19 cellular contexts compared by ENCODE assay signal in genomic region chr7:111568870-111569462, GRCh38. TPM values are rescaled to one million over a fixed set of nuclear protein-coding genes. Genes with fewer than 3 reads are reported as not detected.
DNase-seq lines count a peak whose midpoint lies in the region; ATAC-seq, FAIRE-seq and TF ChIP-seq lines count a peak whose summit lies in the region.
"Had no signal": no experiment of that assay in that cellular context is flagged by ENCODE, and none has a peak within 500 bp of the region (broad histone marks: within the 10 kb centered on the region; RNA-seq: fewer than 3 reads in every experiment).

No MANE protein-coding gene starts in this region.

- TF ChIP-seq CTCF in brain microvascular endothelial cell (IDR thresholded peaks at IDR 0.05; ENCODE audit: low read depth, low read length, missing control alignments) (no peak), chondrocyte (IDR thresholded peaks at IDR 0.05) (no peak), A673 (conservative IDR thresholded peaks at IDR 0.05; ENCODE audit: low read depth, low read length) (no peak)

- BruUV-seq in A673 (replicated peaks; lab: Mats Ljungman, UMichigan) = no TSS peak

- in situ Hi-C loops in brain microvascular endothelial cell (cut with HindIII; ENCODE audit: low pct_ligation_motif_present, low sequenced_read_pairs) = no loop called here

- no peak overlapping the region for H3K4me3 ChIP-seq in brain microvascular endothelial cell (ENCODE audit: low read depth, low read length)
- no peak overlapping the region for H3K4me3 ChIP-seq in A673 (ENCODE audit: low read depth, low read length, poor library complexity, severe bottlenecking)
- H3K4me3 ChIP-seq: esophagus muscularis mucosa, right atrium auricular region had no signal

- DNase-seq in GM18507 (ENCODE audit: extremely low spot score, insufficient read length, low read depth) = no peak
- peak; percentile 33 for DNase-seq in NAMALWA (ENCODE audit: low spot score)
- no peak for DNase-seq in brain microvascular endothelial cell
- no peak for DNase-seq in chondrocyte (ENCODE audit: low spot score)
- DNase-seq in midbrain (lab: John Stamatoyannopoulos, UW) = no peak
- DNase-seq in A673 (ENCODE audit: low spot score) = no peak
- DNase-seq: activated CD4-positive, alpha-beta T cell treated with anti-CD3 and anti-CD28 coated beads for 1 hour; activated CD8-positive, alpha-beta memory T cell treated with anti-CD3 and anti-CD28 coated beads, Interleukin-2, amount 50 U/mL, for 48 hours; activated naive CD4-positive, alpha-beta T cell; cortex of kidney; glutamatergic neuron; NCI-H1417 treated with DMSO at 0.1 percent for 48 hours; SIG-M5; T-helper 2 cell had no signal

- POLR2A ChIA-PET in A673 (lab: Charles Lee; ENCODE audit: low non-redundant PET) = no interaction called here

- no peaks in the 10 kb centered on the region for H3K4me1 ChIP-seq in A673 (ENCODE audit: insufficient read depth, low read length, poor library complexity, severe bottlenecking)
- H3K4me1 ChIP-seq: esophagus muscularis mucosa, right atrium auricular region had no signal

- H3K27me3 ChIP-seq in brain microvascular endothelial cell (replicated peaks) (no peaks in the 10 kb centered on the region), A673 (replicated peaks; ENCODE audit: insufficient read depth, low read depth, low read length, poor library complexity) (no peaks in the 10 kb centered on the region)
- H3K27me3 ChIP-seq: esophagus muscularis mucosa, right atrium auricular region had no signal

- peak; percentile 73 for ATAC-seq in GM21515 (IDR thresholded peaks at IDR 0.05; ENCODE audit: unreplicated experiment)
- ATAC-seq in HG03025 (IDR thresholded peaks at IDR 0.05; ENCODE audit: low FRiP score, unreplicated experiment) = peak; percentile 87

- peak; percentile 38 for FAIRE-seq in GM18507 (lab: Jason Lieb, UNC)

- CTCF ChIA-PET in A673 (lab: Charles Lee) = no interaction called here

- peaks cover 11% of the 10 kb centered on the region for H3K9me3 Mint-ChIP-seq in chondrocyte (ENCODE audit: low read depth)

- no peak overlapping the region for H3K27ac ChIP-seq in brain microvascular endothelial cell
- no peak overlapping the region for H3K27ac ChIP-seq in A673 (ENCODE audit: low read depth, low read length, poor library complexity, severe bottlenecking)
- H3K27ac ChIP-seq: esophagus muscularis mucosa, right atrium auricular region had no signal

- intact Hi-C loops in A673 (cut with micrococcal nuclease; ENCODE audit: unreplicated experiment) = no loop called here

- no peaks in the 10 kb centered on the region for H3K4me1 Mint-ChIP-seq in chondrocyte (ENCODE audit: low read depth)
- H3K4me1 Mint-ChIP-seq: neural crest cell had no signal

- H3K9me3 ChIP-seq in A673 (ENCODE audit: low read depth, low read length, poor library complexity, severe bottlenecking) = no peaks in the 10 kb centered on the region

- H3K4me3 Mint-ChIP-seq in chondrocyte (ENCODE audit: unreplicated experiment) = no peak overlapping the region
- H3K4me3 Mint-ChIP-seq: neural crest cell had no signal

- peaks cover 3% of the 10 kb centered on the region for H3K27me3 Mint-ChIP-seq in chondrocyte (ENCODE audit: low read depth)

- H3K36me3 Mint-ChIP-seq in chondrocyte (ENCODE audit: low read depth) = no peaks in the 10 kb centered on the region

- no peaks in the 10 kb centered on the region for H3K36me3 ChIP-seq in brain microvascular endothelial cell (replicated peaks)
- no peaks in the 10 kb centered on the region for H3K36me3 ChIP-seq in A673 (ENCODE audit: insufficient read depth, low read length, poor library complexity, severe bottlenecking)
- H3K36me3 ChIP-seq: esophagus muscularis mucosa, right atrium auricular region had no signal

- H3K27ac Mint-ChIP-seq in chondrocyte (ENCODE audit: unreplicated experiment) = no peak overlapping the region

RNA-seq across cellular contexts. Expression of gene IMMP2L, which starts 6.7 kb away (rescaled TPM):
- total RNA-seq in chondrocyte = 6.1 to 11.0 TPM (median 10.8 TPM) in 3 replicates
- 10.0 and 16.3 TPM in 2 replicates for total RNA-seq in A673 (2021)
